ENCODE assay signal across 7 cellular contexts in the genomic region with DNA sequence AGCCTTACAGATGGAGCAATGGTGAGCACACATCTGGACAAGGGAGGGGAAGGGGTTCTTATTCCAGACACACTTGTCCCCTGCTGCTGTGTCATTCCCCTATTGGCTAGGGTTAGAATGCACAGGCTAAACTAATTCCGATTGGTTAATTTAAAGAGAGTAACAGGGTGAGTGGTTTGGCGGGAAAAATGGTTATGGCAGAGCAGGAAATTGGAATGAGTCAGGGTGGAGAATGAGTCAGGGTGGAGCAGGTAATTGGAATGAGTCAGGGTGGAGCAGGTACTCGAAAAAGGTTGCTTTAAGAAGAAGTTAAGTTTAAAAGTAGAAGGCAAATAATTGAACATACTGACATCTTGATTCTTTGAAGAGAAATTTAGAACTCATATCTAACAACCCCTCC.
DNase-seq lines count a peak whose midpoint lies in the region; ATAC-seq, FAIRE-seq and TF ChIP-seq lines count a peak whose summit lies in the region.
"Not testable (repeated sequence)": the region's sequence is repeated elsewhere in the genome, so short reads cannot be mapped to it uniquely, and the experiment has no call there.

No MANE protein-coding gene starts in this region.

- TF ChIP-seq CTCF in epithelial cell of esophagus (IDR thresholded peaks at IDR 0.05; ENCODE audit: insufficient read depth, low read depth, low read length, missing control alignments), result not testable (repeated sequence)

- not testable (repeated sequence) for DNase-seq in GM12891 (ENCODE audit: insufficient read length, low spot score); activated naive CD8-positive, alpha-beta T cell treated with anti-CD3 and anti-CD28 coated beads for 36 hours; natural killer cell treated with Interleukin-12 subunit alpha and Interleukin-12 subunit beta and Interleukin-15 and Interleukin-18, amount 100 ng/mL, for 72 hours (ENCODE audit: low spot score)
- DNase-seq in activated CD4-positive, alpha-beta memory T cell treated with anti-CD3 and anti-CD28 coated beads for 36 hours, result peak; percentile 28
- DNase-seq in activated T-cell treated with anti-CD3 and anti-CD28 coated beads, Interleukin-2, amount 50 U/mL, for 72 hours, result peak in 1 of 2 donors; percentile 21
- DNase-seq in epithelial cell of esophagus (ENCODE audit: low read depth), result peak; percentile 30

- peaks cover 41% of the 10 kb centered on the region for H3K4me1 Mint-ChIP-seq in T-helper 1 cell treated with Interleukin-12 subunit alpha and Interleukin-12 subunit beta and Interleukin-4 antibody, amounts not matched to agents 30 μg/mL and 1 μg/mL, for 36 hours (ENCODE audit: low read depth)
- peaks cover 45% of the 10 kb centered on the region for H3K4me1 Mint-ChIP-seq in activated CD4-positive, alpha-beta memory T cell treated with anti-CD3 and anti-CD28 coated beads for 36 hours (ENCODE audit: low read depth)
- peaks cover 50% of the 10 kb centered on the region for H3K4me1 Mint-ChIP-seq in activated T-cell treated with anti-CD3 and anti-CD28 coated beads, Interleukin-2, amount 50 U/mL, for 72 hours (ENCODE audit: low read depth)
- peaks cover 30% of the 10 kb centered on the region for H3K4me1 Mint-ChIP-seq in activated naive CD8-positive, alpha-beta T cell treated with anti-CD3 and anti-CD28 coated beads for 36 hours
- H3K4me1 Mint-ChIP-seq in natural killer cell treated with Interleukin-12 subunit alpha and Interleukin-12 subunit beta and Interleukin-15 and Interleukin-18, amount 100 ng/mL, for 72 hours (ENCODE audit: low read depth in 2 of 2), result peaks cover 44% of the 10 kb centered on the region in 2 donors

- H3K27me3 Mint-ChIP-seq in T-helper 1 cell treated with Interleukin-12 subunit alpha and Interleukin-12 subunit beta and Interleukin-4 antibody, amounts not matched to agents 30 μg/mL and 1 μg/mL, for 36 hours (ENCODE audit: low read depth); activated CD4-positive, alpha-beta memory T cell treated with anti-CD3 and anti-CD28 coated beads for 36 hours; activated T-cell treated with anti-CD3 and anti-CD28 coated beads, Interleukin-2, amount 50 U/mL, for 72 hours (ENCODE audit: low read depth); activated naive CD8-positive, alpha-beta T cell treated with anti-CD3 and anti-CD28 coated beads for 36 hours; natural killer cell treated with Interleukin-12 subunit alpha and Interleukin-12 subunit beta and Interleukin-15 and Interleukin-18, amount 100 ng/mL, for 72 hours: not testable (repeated sequence)

- CTCF ChIA-PET in activated CD4-positive, alpha-beta memory T cell treated with anti-CD3 and anti-CD28 coated beads for 36 hours (lab: Charles Lee), result not testable (repeated sequence)

- POLR2A ChIA-PET in activated CD4-positive, alpha-beta memory T cell treated with anti-CD3 and anti-CD28 coated beads for 36 hours (lab: Charles Lee), result not testable (repeated sequence)

- not testable (repeated sequence) for TF ChIP-seq POLR2A in GM12891 (IDR thresholded peaks at IDR 0.05; ENCODE audit: low read depth, low read length)

- not testable (repeated sequence) for H3K4me3 ChIP-seq in epithelial cell of esophagus (ENCODE audit: low read length)

- peak; percentile 56 for FAIRE-seq in GM12891 (lab: Jason Lieb, UNC)

- not testable (repeated sequence) for H3K4me3 Mint-ChIP-seq in T-helper 1 cell treated with Interleukin-12 subunit alpha and Interleukin-12 subunit beta and Interleukin-4 antibody, amounts not matched to agents 30 μg/mL and 1 μg/mL, for 36 hours; activated CD4-positive, alpha-beta memory T cell treated with anti-CD3 and anti-CD28 coated beads for 36 hours; activated T-cell treated with anti-CD3 and anti-CD28 coated beads, Interleukin-2, amount 50 U/mL, for 72 hours
- H3K4me3 Mint-ChIP-seq in activated naive CD8-positive, alpha-beta T cell treated with anti-CD3 and anti-CD28 coated beads for 36 hours, result peak overlapping the region; percentile 35
- peak overlapping the region; percentile 3 for H3K4me3 Mint-ChIP-seq in natural killer cell treated with Interleukin-12 subunit alpha and Interleukin-12 subunit beta and Interleukin-15 and Interleukin-18, amount 100 ng/mL, for 72 hours

- H3K9me3 Mint-ChIP-seq in T-helper 1 cell treated with Interleukin-12 subunit alpha and Interleukin-12 subunit beta and Interleukin-4 antibody, amounts not matched to agents 30 μg/mL and 1 μg/mL, for 36 hours, result peaks cover 33% of the 10 kb centered on the region
- H3K9me3 Mint-ChIP-seq in activated CD4-positive, alpha-beta memory T cell treated with anti-CD3 and anti-CD28 coated beads for 36 hours; activated T-cell treated with anti-CD3 and anti-CD28 coated beads, Interleukin-2, amount 50 U/mL, for 72 hours; natural killer cell treated with Interleukin-12 subunit alpha and Interleukin-12 subunit beta and Interleukin-15 and Interleukin-18, amount 100 ng/mL, for 72 hours: not testable (repeated sequence)
- H3K9me3 Mint-ChIP-seq in activated naive CD8-positive, alpha-beta T cell treated with anti-CD3 and anti-CD28 coated beads for 36 hours, result peaks cover 11% of the 10 kb centered on the region

- intact Hi-C loops in activated CD4-positive, alpha-beta memory T cell treated with anti-CD3 and anti-CD28 coated beads for 36 hours (cut with micrococcal nuclease), result not testable (repeated sequence)

- H3K36me3 Mint-ChIP-seq in T-helper 1 cell treated with Interleukin-12 subunit alpha and Interleukin-12 subunit beta and Interleukin-4 antibody, amounts not matched to agents 30 μg/mL and 1 μg/mL, for 36 hours (ENCODE audit: low read depth), result peaks cover 31% of the 10 kb centered on the region
- not testable (repeated sequence) for H3K36me3 Mint-ChIP-seq in activated CD4-positive, alpha-beta memory T cell treated with anti-CD3 and anti-CD28 coated beads for 36 hours
- H3K36me3 Mint-ChIP-seq in activated T-cell treated with anti-CD3 and anti-CD28 coated beads, Interleukin-2, amount 50 U/mL, for 72 hours (ENCODE audit: insufficient read depth in 2 of 2), result peaks cover 10 to 14% of the 10 kb centered on the region in 2 donors
- H3K36me3 Mint-ChIP-seq in activated naive CD8-positive, alpha-beta T cell treated with anti-CD3 and anti-CD28 coated beads for 36 hours, result peaks cover 26% of the 10 kb centered on the region
- H3K36me3 Mint-ChIP-seq in natural killer cell treated with Interleukin-12 subunit alpha and Interleukin-12 subunit beta and Interleukin-15 and Interleukin-18, amount 100 ng/mL, for 72 hours, result peaks cover 18% of the 10 kb centered on the region

- not testable (repeated sequence) for ATAC-seq in activated T-cell treated with anti-CD3 and anti-CD28 coated beads, Interleukin-2, amount 50 U/mL, for 72 hours (replicated peaks in 1 of 2); natural killer cell treated with Interleukin-12 subunit alpha and Interleukin-12 subunit beta and Interleukin-15 and Interleukin-18, amount 100 ng/mL, for 72 hours

- peak overlapping the region; percentile 14 for H3K27ac Mint-ChIP-seq in T-helper 1 cell treated with Interleukin-12 subunit alpha and Interleukin-12 subunit beta and Interleukin-4 antibody, amounts not matched to agents 30 μg/mL and 1 μg/mL, for 36 hours
- H3K27ac Mint-ChIP-seq in activated CD4-positive, alpha-beta memory T cell treated with anti-CD3 and anti-CD28 coated beads for 36 hours, result not testable (repeated sequence)
- H3K27ac Mint-ChIP-seq in activated T-cell treated with anti-CD3 and anti-CD28 coated beads, Interleukin-2, amount 50 U/mL, for 72 hours, result peak overlapping the region; percentile 32
- H3K27ac Mint-ChIP-seq in activated naive CD8-positive, alpha-beta T cell treated with anti-CD3 and anti-CD28 coated beads for 36 hours, result peak overlapping the region; percentile 13
- H3K27ac Mint-ChIP-seq in natural killer cell treated with Interleukin-12 subunit alpha and Interleukin-12 subunit beta and Interleukin-15 and Interleukin-18, amount 100 ng/mL, for 72 hours, result peak overlapping the region; percentile 71 to 88
